Comparison of ENCODE assay signal across 26 cellular contexts in genomic region chr3:154240235-154240634, GRCh38.
"Had no signal": no experiment of that assay in that cellular context is flagged by ENCODE, and none has a peak within 500 bp of the region (broad histone marks: within the 10 kb centered on the region; RNA-seq: fewer than 3 reads in every experiment).

No MANE protein-coding gene starts in this region.

- H3K27me3 Mint-ChIP-seq: dendritic cell treated with granulocyte-macrophage colony-stimulating factor and Interleukin-4, amounts not matched to agents 40 ng/mL and 50 ng/mL, for 4 days had no signal

- H3K9me3 ChIP-seq: colonic mucosa, esophagus squamous epithelium, gastrocnemius medialis, heart right ventricle, left lung, lower lobe of right lung, mucosa of descending colon had no signal

- H3K36me3 ChIP-seq: colonic mucosa, gastrocnemius medialis, left lung had no signal

- DNase-seq: colonic mucosa; cortex of kidney; effector CD8-positive, alpha-beta T cell; effector memory CD8-positive, alpha-beta T cell; endodermal cell; erythroblast; esophagus squamous epithelium; foreskin fibroblast; foreskin melanocyte; gastrocnemius medialis; glutamatergic neuron; heart right ventricle; hippocampal formation; left cardiac atrium; left lung; left ventricle myocardium superior; lower lobe of right lung; mesenchymal stem cell; mucosa of descending colon had no signal

- FAIRE-seq: endometrium, islet of Langerhans, keratinocyte had no signal

- H3K4me1 ChIP-seq: colonic mucosa, lower lobe of right lung had no signal

- ATAC-seq: effector memory CD8-positive, alpha-beta T cell; esophagus mucosa; gastrocnemius medialis; heart right ventricle; left cardiac atrium; left lung; left ventricle myocardium superior; lower lobe of right lung; mucosa of descending colon had no signal

- H3K27ac Mint-ChIP-seq: dendritic cell treated with granulocyte-macrophage colony-stimulating factor and Interleukin-4, amounts not matched to agents 40 ng/mL and 50 ng/mL, for 4 days; effector memory CD8-positive, alpha-beta T cell; endodermal cell; mesothelial cell of epicardium had no signal

- H3K27ac ChIP-seq: colonic mucosa, epithelial cell of prostate, esophagus squamous epithelium, gastrocnemius medialis, heart right ventricle, left lung, lower lobe of right lung had no signal

- H3K27me3 ChIP-seq: colonic mucosa, esophagus squamous epithelium, gastrocnemius medialis, heart right ventricle, left lung had no signal

- H3K9me3 Mint-ChIP-seq: dendritic cell treated with granulocyte-macrophage colony-stimulating factor and Interleukin-4, amounts not matched to agents 40 ng/mL and 50 ng/mL, for 4 days; effector memory CD8-positive, alpha-beta T cell; endodermal cell; mesothelial cell of epicardium had no signal

- H3K4me3 ChIP-seq: colonic mucosa, esophagus squamous epithelium, gastrocnemius medialis, heart right ventricle, left lung, lower lobe of right lung, mucosa of descending colon had no signal

- H3K4me3 Mint-ChIP-seq: dendritic cell treated with granulocyte-macrophage colony-stimulating factor and Interleukin-4, amounts not matched to agents 40 ng/mL and 50 ng/mL, for 4 days; effector memory CD8-positive, alpha-beta T cell; endodermal cell; mesothelial cell of epicardium had no signal
